In the genomic region with DNA sequence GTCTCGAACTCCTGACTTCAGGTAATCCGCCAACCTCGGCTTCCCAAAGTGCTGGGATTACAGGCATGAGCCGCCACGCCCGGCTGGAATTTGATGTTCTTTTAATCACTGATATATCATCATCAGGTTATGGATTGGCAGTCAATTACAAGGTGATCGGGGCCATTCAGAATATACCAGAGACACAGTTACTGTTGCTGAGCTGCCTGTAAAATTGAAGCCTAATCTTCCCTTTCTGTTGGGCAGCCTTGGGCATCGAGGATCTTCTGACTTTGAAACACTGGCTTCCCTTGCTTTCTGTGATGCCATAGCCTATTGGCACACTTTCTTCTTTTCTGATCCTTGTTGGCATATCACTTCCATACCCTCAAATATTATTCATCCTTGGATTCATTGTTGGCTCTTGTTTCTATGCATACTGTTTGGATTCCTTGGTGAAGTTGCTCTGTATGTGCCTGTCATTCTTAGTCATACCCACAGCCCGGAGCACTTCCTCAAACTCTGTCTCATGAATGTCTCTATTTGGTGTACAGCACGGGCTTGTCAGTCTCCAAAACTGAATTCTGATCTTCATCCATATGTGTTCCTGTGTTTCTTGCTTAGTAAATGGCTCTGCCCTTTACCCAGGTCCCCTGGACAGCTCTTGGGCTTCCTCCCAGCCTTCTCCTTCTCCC, we compare ENCODE assay signal across 7 cellular contexts.
DNase-seq lines count a peak whose midpoint lies in the region; ATAC-seq and TF ChIP-seq lines count a peak whose summit lies in the region.
"Not testable (repeated sequence)": the region's sequence is repeated elsewhere in the genome, so short reads cannot be mapped to it uniquely, and the experiment has no call there.

No MANE protein-coding gene starts in this region.

- in situ Hi-C loops in brain microvascular endothelial cell (cut with HindIII; ENCODE audit: low pct_ligation_motif_present, low sequenced_read_pairs), result not testable (repeated sequence)

- not testable (repeated sequence) for H3K4me3 Mint-ChIP-seq in naive thymus-derived CD4-positive, alpha-beta T cell

- H2AFZ ChIP-seq in SK-N-SH (ENCODE audit: low read depth), result not testable (repeated sequence)

- H3K9me3 Mint-ChIP-seq in naive thymus-derived CD4-positive, alpha-beta T cell, result not testable (repeated sequence)

- H3K4me1 Mint-ChIP-seq in naive thymus-derived CD4-positive, alpha-beta T cell, result not testable (repeated sequence)

- not testable (repeated sequence) for H3K79me2 ChIP-seq in SK-N-SH (ENCODE audit: insufficient read depth)

- not testable (repeated sequence) for H3K4me3 ChIP-seq in NB4 (ENCODE audit: low read depth, low read length); SK-N-SH (ENCODE audit: low read depth in 2 of 2, low read length in 1 of 2); brain microvascular endothelial cell (ENCODE audit: low read depth, low read length); fibroblast of the aortic adventitia (ENCODE audit: low read depth, low read length); naive thymus-derived CD4-positive, alpha-beta T cell (ENCODE audit: low read length)

- intact Hi-C loops in naive thymus-derived CD4-positive, alpha-beta T cell (cut with micrococcal nuclease), result not testable (repeated sequence)

- not testable (repeated sequence) for TF ChIP-seq POLR2A in NB4 (IDR thresholded peaks at IDR 0.05; ENCODE audit: extremely low read depth, insufficient read length)

- H3K4me1 ChIP-seq in SK-N-SH (ENCODE audit: control insufficient read depth in 1 of 2, insufficient read depth in 2 of 2, low read depth in 1 of 2, low read length in 1 of 2); naive thymus-derived CD4-positive, alpha-beta T cell (ENCODE audit: control insufficient read depth in 2 of 2, insufficient read depth in 2 of 2, low read length in 2 of 2): not testable (repeated sequence)

- POLR2A ChIA-PET in SK-N-SH (lab: Yijun Ruan, JAX); naive thymus-derived CD4-positive, alpha-beta T cell (lab: Charles Lee): not testable (repeated sequence)

- H3K9me3 ChIP-seq in SK-N-SH; naive thymus-derived CD4-positive, alpha-beta T cell (ENCODE audit: control insufficient read depth in 2 of 3, low read length in 3 of 3): not testable (repeated sequence)

- CTCF ChIA-PET in SK-N-SH (lab: Yijun Ruan, JAX); naive thymus-derived CD4-positive, alpha-beta T cell (lab: Charles Lee): not testable (repeated sequence)

- H3K27ac ChIP-seq in SK-N-SH (ENCODE audit: low read depth in 2 of 2, low read length in 1 of 2) (peak overlapping the region in 1 of 2 experiments; percentile 79; a peak in 2 of 4 replicates), brain microvascular endothelial cell (peak overlapping the region; percentile 77)
- H3K27ac ChIP-seq in naive thymus-derived CD4-positive, alpha-beta T cell (ENCODE audit: low read depth, low read length), result not testable (repeated sequence)

- not testable (repeated sequence) for H3K27me3 ChIP-seq in SK-N-SH (ENCODE audit: insufficient read depth); brain microvascular endothelial cell (replicated peaks); naive thymus-derived CD4-positive, alpha-beta T cell (ENCODE audit: control insufficient read depth in 2 of 2, insufficient read depth in 2 of 2, low read length in 2 of 2)

- TF ChIP-seq RAD21 in SK-N-SH (IDR thresholded peaks at IDR 0.05; ENCODE audit: low read length), result not testable (repeated sequence)

- H3K36me3 Mint-ChIP-seq in naive thymus-derived CD4-positive, alpha-beta T cell, result not testable (repeated sequence)

- not testable (repeated sequence) for H3K36me3 ChIP-seq in SK-N-SH (replicated peaks in 1 of 2; ENCODE audit: control insufficient read depth in 1 of 2, insufficient read depth in 2 of 2, low read length in 1 of 2); brain microvascular endothelial cell (replicated peaks); naive thymus-derived CD4-positive, alpha-beta T cell (ENCODE audit: control insufficient read depth in 2 of 3, insufficient read depth in 3 of 3, low read length in 3 of 3)

- TF ChIP-seq EP300 in SK-N-SH (IDR thresholded peaks at IDR 0.05; ENCODE audit: borderline replicate concordance in 1 of 2, low read depth in 1 of 2, low read length in 1 of 2), result not testable (repeated sequence)

- peak; percentile 45 for ATAC-seq in HG02885 (IDR thresholded peaks at IDR 0.05; ENCODE audit: poor library complexity, unreplicated experiment)
- peak; percentile 79 for ATAC-seq in naive thymus-derived CD4-positive, alpha-beta T cell

- H3K9ac ChIP-seq in SK-N-SH, result peak overlapping the region; percentile 49; the same call in 1 of the 2 replicates

- H3K27me3 Mint-ChIP-seq in naive thymus-derived CD4-positive, alpha-beta T cell, result peaks cover 3 to 18% (median 7%) of the 10 kb centered on the region in 5 donors

- not testable (repeated sequence) for H3F3A ChIP-seq in SK-N-SH (replicated peaks; ENCODE audit: insufficient read depth)

- H3K4me2 ChIP-seq in SK-N-SH, result not testable (repeated sequence)

- DNase-seq in EH (ENCODE audit: low read depth) (peak; percentile 82), NB4 (ENCODE audit: low read depth) (peak; percentile 76), brain microvascular endothelial cell (peak; percentile 86), fibroblast of the aortic adventitia (ENCODE audit: low read depth) (peak; percentile 32)
- not testable (repeated sequence) for DNase-seq in SK-N-SH; naive thymus-derived CD4-positive, alpha-beta T cell

- not testable (repeated sequence) for H3K27ac Mint-ChIP-seq in naive thymus-derived CD4-positive, alpha-beta T cell

- H4K20me1 ChIP-seq in SK-N-SH (ENCODE audit: insufficient read depth), result not testable (repeated sequence)

- TF ChIP-seq CTCF in NB4 (IDR thresholded peaks at IDR 0.05; ENCODE audit: low read depth, low read length); SK-N-SH (IDR thresholded peaks at IDR 0.05); brain microvascular endothelial cell (IDR thresholded peaks at IDR 0.05; ENCODE audit: low read depth, low read length, missing control alignments); fibroblast of the aortic adventitia (IDR thresholded peaks at IDR 0.05; ENCODE audit: insufficient read depth, low read length): not testable (repeated sequence)

- H3K9me2 ChIP-seq in SK-N-SH, result not testable (repeated sequence)

- 74% methylated on average over 10 of the region's 10 CpGs for WGBS in SK-N-SH (ENCODE audit: low lambda C conversion rate)
